In the genomic region with DNA sequence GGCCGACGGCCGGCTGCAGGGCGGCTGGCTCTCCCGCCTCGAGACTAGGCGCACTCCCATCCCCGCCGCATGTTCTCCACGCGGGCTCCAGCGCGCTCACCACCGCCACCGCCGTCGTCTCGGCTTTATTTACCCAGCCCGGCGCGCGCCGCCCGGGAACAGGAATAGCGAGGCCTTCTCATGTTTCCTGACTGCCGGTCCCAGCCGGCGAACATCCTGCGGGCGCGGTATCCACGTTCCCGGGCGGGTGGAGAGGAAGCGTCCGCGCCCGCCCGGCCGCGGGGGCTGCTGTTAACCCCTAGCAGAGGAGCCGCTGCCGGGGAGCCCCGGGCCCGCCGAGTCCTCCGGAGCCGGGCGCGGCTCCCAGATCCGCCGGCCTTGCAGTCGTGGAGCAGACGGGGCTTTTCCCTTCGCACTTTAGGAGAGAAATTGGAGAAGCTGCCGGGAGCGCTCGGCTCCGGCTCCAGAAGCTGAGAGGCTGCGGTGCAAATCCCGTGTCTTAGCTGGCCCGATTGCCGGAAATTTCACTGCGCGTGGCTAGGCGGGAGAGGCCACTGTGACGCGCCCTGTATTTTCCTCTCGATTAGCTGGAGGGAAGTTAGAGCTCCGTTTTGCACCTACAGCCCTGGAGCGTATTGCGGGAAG, we compare ENCODE assay signal across 8 cellular contexts. TPM values are rescaled to one million over a fixed set of nuclear protein-coding genes. Genes with fewer than 3 reads are reported as not detected.
DNase-seq lines count a peak whose midpoint lies in the region; ATAC-seq and TF ChIP-seq lines count a peak whose summit lies in the region.

A gene with protein sequence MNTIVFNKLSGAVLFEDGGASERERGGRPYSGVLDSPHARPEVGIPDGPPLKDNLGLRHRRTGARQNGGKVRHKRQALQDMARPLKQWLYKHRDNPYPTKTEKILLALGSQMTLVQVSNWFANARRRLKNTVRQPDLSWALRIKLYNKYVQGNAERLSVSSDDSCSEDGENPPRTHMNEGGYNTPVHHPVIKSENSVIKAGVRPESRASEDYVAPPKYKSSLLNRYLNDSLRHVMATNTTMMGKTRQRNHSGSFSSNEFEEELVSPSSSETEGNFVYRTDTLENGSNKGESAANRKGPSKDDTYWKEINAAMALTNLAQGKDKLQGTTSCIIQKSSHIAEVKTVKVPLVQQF (minus strand): TSS at position 101 of the 645 bp plus-strand sequence. CDS start 2,404 bp downstream, outside the sequence.

- TF ChIP-seq CTCF in HFFc6 (IDR thresholded peaks at IDR 0.05), result no peak
- TF ChIP-seq CTCF in prostate gland (IDR thresholded peaks at IDR 0.05), result peak in 1 of 4 experiments; percentile 19

- H3K4me3 ChIP-seq in ACC112 (ENCODE audit: low read depth, low read length) (peak within 1 kb of the TSS; percentile 68), prostate gland (peak within 1 kb of the TSS; percentile 47 to 53)

- peak within 1 kb of the TSS; percentile 94 for H3K27ac Mint-ChIP-seq in HFFc6
- H3K27ac Mint-ChIP-seq in activated T-helper 17 cell treated with anti-CD3 and anti-CD28 coated beads, Interleukin-2, amount 50 U/mL, for 72 hours, result no peak within 1 kb of the TSS

- H3K27me3 ChIP-seq in ACC112 (ENCODE audit: insufficient read depth, low read length) (peaks cover 90% of the 10 kb centered on the region), prostate gland (replicated peaks; ENCODE audit: insufficient read depth) (peaks cover 5% of the 10 kb centered on the region)

- no peaks in the 10 kb centered on the region for H3K79me2 ChIP-seq in ACC112 (ENCODE audit: control insufficient read depth, insufficient read depth, low read length, unreplicated experiment)

- H3K36me3 ChIP-seq in ACC112 (ENCODE audit: insufficient read depth, low read length), result no peaks in the 10 kb centered on the region
- H3K36me3 ChIP-seq in prostate gland, result no peaks in the 10 kb centered on the region

- H3K27ac ChIP-seq in ACC112 (ENCODE audit: low read depth, low read length) (no peak within 1 kb of the TSS), prostate gland (peak within 1 kb of the TSS; percentile 78 to 87)

- peaks cover 18% of the 10 kb centered on the region for H3K27me3 Mint-ChIP-seq in HFFc6 (ENCODE audit: insufficient read depth)
- peaks cover 56% of the 10 kb centered on the region for H3K27me3 Mint-ChIP-seq in activated T-helper 17 cell treated with anti-CD3 and anti-CD28 coated beads, Interleukin-2, amount 50 U/mL, for 72 hours

- DNase-seq in HFFc6 (peak; percentile 55), left cardiac atrium (peak; percentile 55), prostate gland (ENCODE audit: low spot score) (peak; percentile 28)

- 4% methylated on average over 37 of the region's 72 CpGs for WGBS in prostate gland

- H3K9me3 Mint-ChIP-seq in HFFc6, result no peaks in the 10 kb centered on the region; the same call in 1 of the 2 replicates
- H3K9me3 Mint-ChIP-seq in activated T-helper 17 cell treated with anti-CD3 and anti-CD28 coated beads, Interleukin-2, amount 50 U/mL, for 72 hours, result no peaks in the 10 kb centered on the region

- no peak within 1 kb of the TSS for H2AFZ ChIP-seq in ACC112 (ENCODE audit: low read length, unreplicated experiment)

- H3K4me3 Mint-ChIP-seq in HFFc6, result peak within 1 kb of the TSS; percentile 94
- peak within 1 kb of the TSS; percentile 64 for H3K4me3 Mint-ChIP-seq in activated T-helper 17 cell treated with anti-CD3 and anti-CD28 coated beads, Interleukin-2, amount 50 U/mL, for 72 hours

- no peak for ATAC-seq in activated T-helper 17 cell treated with anti-CD3 and anti-CD28 coated beads, Interleukin-2, amount 50 U/mL, for 72 hours (replicated peaks)
- ATAC-seq in left cardiac atrium (no peak), HG03135 (IDR thresholded peaks at IDR 0.05; ENCODE audit: unreplicated experiment) (no peak), HG02678 (IDR thresholded peaks at IDR 0.05; ENCODE audit: unreplicated experiment) (no peak), GM21737 (IDR thresholded peaks at IDR 0.05; ENCODE audit: unreplicated experiment) (no peak)

- no peak for TF ChIP-seq POLR2A in prostate gland (IDR thresholded peaks at IDR 0.05)

- peaks cover 40% of the 10 kb centered on the region for H3K4me1 Mint-ChIP-seq in HFFc6 (ENCODE audit: low read depth)
- peaks cover 11% of the 10 kb centered on the region for H3K4me1 Mint-ChIP-seq in activated T-helper 17 cell treated with anti-CD3 and anti-CD28 coated beads, Interleukin-2, amount 50 U/mL, for 72 hours

- H3K36me3 Mint-ChIP-seq in HFFc6 (ENCODE audit: low read depth), result peaks cover 13% of the 10 kb centered on the region
- H3K36me3 Mint-ChIP-seq in activated T-helper 17 cell treated with anti-CD3 and anti-CD28 coated beads, Interleukin-2, amount 50 U/mL, for 72 hours (ENCODE audit: low read depth), result no peaks in the 10 kb centered on the region

- peaks cover 9% of the 10 kb centered on the region for H3K4me1 ChIP-seq in ACC112 (ENCODE audit: control insufficient read depth, insufficient read depth, low read length, unreplicated experiment)
- peaks cover 3% of the 10 kb centered on the region for H3K4me1 ChIP-seq in prostate gland (replicated peaks)

- intact Hi-C loops in left cardiac atrium (cut with DNase I), result loop anchor here in 1 of 2 donors (10.0 kb wide), 1 partner anchor 639 kb away; no protein-coding TSS in a partner anchor
- intact Hi-C loops in prostate gland (cut with DNase I), result loop anchor here (2.0 to 5.0 kb wide), 3 partner anchors 19 to 556 kb away; a partner anchor contains a TSS

- no peaks in the 10 kb centered on the region for H3K9me3 ChIP-seq in prostate gland

RNA-seq across cellular contexts. Expression of the gene that starts here (rescaled TPM):
- total RNA-seq in HFFc6 (2021; fragmentation: NEBNext Ultra II Directional; extraction: Animal tissue kit (Norgen Biotek cat#: 25700)), result 10 to 100 TPM; 36.6 to 99.7 (median 40.6) TPM
- under 1 TPM in 1 of 2 donors, not detected in 1; 0.11 TPM for total RNA-seq in activated T-helper 17 cell treated with anti-CD3 and anti-CD28 coated beads, Interleukin-2, amount 50 U/mL, for 72 hours
- total RNA-seq in left cardiac atrium (under 1 TPM; 0.50 TPM), prostate gland (10 to 100 TPM; 10.1 to 10.5 TPM)

Comparison
In these comparisons a context has a peak if more than half of its experiments do, and no peak if none do; other contexts are left out.
1. RNA of the gene that starts here (total RNA-seq): 36.6 to 99.7 TPM in HFFc6 and 10.1 to 10.5 TPM in prostate gland; 0.50 TPM in left cardiac atrium and 0.11 TPM in activated T-helper 17 cell treated with anti-CD3 and anti-CD28 coated beads, Interleukin-2, amount 50 U/mL, for 72 hours; every median in the first group is over 4 times any median in the second.
2. Peak in DNase-seq in left cardiac atrium; RNA of the gene not detected or under 1 TPM.
3. Peak in every context shown above with its lines, with median percentiles within 50 percentile points of each other: DNase-seq.